25 cellular contexts compared by ENCODE assay signal in the genomic region with DNA sequence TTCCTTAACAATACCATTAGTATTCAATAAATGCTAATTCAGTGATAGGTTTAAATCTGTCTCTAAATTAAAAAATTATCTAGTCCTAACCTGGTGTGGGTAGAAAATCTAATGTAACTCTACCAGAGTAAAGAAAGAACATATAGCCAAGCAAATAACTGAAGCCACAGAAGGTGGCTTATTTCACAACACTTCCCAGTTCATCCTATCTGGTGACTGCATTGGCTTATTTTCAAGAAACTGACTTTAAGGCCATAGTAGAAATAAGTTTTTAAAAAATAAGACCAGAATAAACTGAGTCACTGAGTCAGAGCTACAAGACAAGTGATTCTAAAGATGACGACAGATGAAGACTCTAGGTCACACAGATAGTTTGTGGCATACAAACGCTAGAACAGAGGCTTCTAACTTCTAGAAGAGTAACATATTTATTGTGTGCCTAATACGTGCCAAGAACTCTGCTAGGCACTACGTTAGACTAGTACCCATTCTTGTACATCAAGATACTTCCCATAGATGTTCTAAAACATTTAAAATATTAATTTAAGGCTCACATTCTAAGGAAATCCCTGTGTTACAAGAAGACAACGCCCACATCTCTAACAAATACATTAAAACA.
"Had no signal": no experiment of that assay in that cellular context is flagged by ENCODE, and none has a peak within 500 bp of the region (broad histone marks: within the 10 kb centered on the region; RNA-seq: fewer than 3 reads in every experiment).

No MANE protein-coding gene starts in this region.

- H3K9me3 Mint-ChIP-seq: activated naive CD4-positive, alpha-beta T cell treated with anti-CD3 and anti-CD28 coated beads, Interleukin-2, amount 50 U/mL, for 72 hours; T-cell had no signal

- H3K4me3 ChIP-seq: body of pancreas, coronary artery, gastroesophageal sphincter, lung, smooth muscle cell, suprapubic skin, upper lobe of left lung had no signal

- H3K27ac Mint-ChIP-seq: activated CD8-positive, alpha-beta memory T cell treated with anti-CD3 and anti-CD28 coated beads, Interleukin-2, amount 10 ng/mL, durations not matched to agents 7 days and 5 days; activated naive CD4-positive, alpha-beta T cell treated with anti-CD3 and anti-CD28 coated beads, Interleukin-2, amount 50 U/mL, for 72 hours; T-cell had no signal

- H3K27me3 ChIP-seq: body of pancreas, gastroesophageal sphincter, suprapubic skin, upper lobe of left lung had no signal

- H3K27ac ChIP-seq: body of pancreas, coronary artery, gastroesophageal sphincter, parathyroid adenoma, suprapubic skin, upper lobe of left lung had no signal

- H3K4me1 Mint-ChIP-seq: activated CD8-positive, alpha-beta memory T cell treated with anti-CD3 and anti-CD28 coated beads, Interleukin-2, amount 10 ng/mL, durations not matched to agents 7 days and 5 days had no signal

- H3K36me3 ChIP-seq: suprapubic skin, upper lobe of left lung had no signal

- H3K4me3 Mint-ChIP-seq: activated CD8-positive, alpha-beta memory T cell treated with anti-CD3 and anti-CD28 coated beads, Interleukin-2, amount 10 ng/mL, durations not matched to agents 7 days and 5 days; T-cell had no signal

- DNase-seq: activated CD4-positive, alpha-beta T cell treated with anti-CD3 and anti-CD28 coated beads for 1 hour; activated CD4-positive, alpha-beta T cell treated with anti-CD3 and anti-CD28 coated beads, Interleukin-2, amount 50 U/mL, for 48 hours; activated CD8-positive, alpha-beta memory T cell treated with anti-CD3 and anti-CD28 coated beads, Interleukin-2, amount 10 ng/mL, durations not matched to agents 7 days and 5 days; activated effector memory CD4-positive, alpha-beta T cell treated with Interleukin-2 at 50 U/mL for 16 hours; activated T-cell treated with anti-CD3 and anti-CD28 coated beads, Interleukin-2, amount 50 U/mL, for 1 hour; amniotic stem cell; body of pancreas; caudate nucleus; islet precursor cell; midbrain; right cardiac atrium; stimulated activated CD4-positive, alpha-beta T cell treated with anti-CD3 and anti-CD28 coated beads, Interleukin-4, amount 100 ng/mL, for 4 hours; stimulated activated CD8-positive, alpha-beta memory T cell treated with anti-CD3 and anti-CD28 coated beads, Interleukin-4, amount 100 ng/mL, for 48 hours; stimulated activated naive CD4-positive, alpha-beta T cell treated with Interleukin-2 at 50 U/mL for 16 hours; T-cell; T-helper 9 cell; upper lobe of left lung had no signal

- H3K27me3 Mint-ChIP-seq: activated CD8-positive, alpha-beta memory T cell treated with anti-CD3 and anti-CD28 coated beads, Interleukin-2, amount 10 ng/mL, durations not matched to agents 7 days and 5 days; T-cell had no signal

- ATAC-seq: activated CD8-positive, alpha-beta memory T cell treated with anti-CD3 and anti-CD28 coated beads, Interleukin-2, amount 10 ng/mL, durations not matched to agents 7 days and 5 days; activated naive CD4-positive, alpha-beta T cell treated with anti-CD3 and anti-CD28 coated beads, Interleukin-2, amount 50 U/mL, for 72 hours; body of pancreas; esophagus mucosa; gastroesophageal sphincter; right cardiac atrium; T-cell had no signal

- H3K4me1 ChIP-seq: body of pancreas had no signal

- H3K9me3 ChIP-seq: body of pancreas, gastroesophageal sphincter, suprapubic skin, upper lobe of left lung had no signal
